1 cellular context compared by ENCODE assay signal in genomic region chr5:145946112-145946861, GRCh38.
TF ChIP-seq lines count a peak whose summit lies in the region.

No MANE protein-coding gene starts in this region.

TF ChIP-seq in K562, 482 proteins besides CTCF, POLR2A, EP300 and RAD21 (continued from another document):
- TF ChIP-seq DMBX1 (CRISPR knock-in tag; IDR thresholded peaks at IDR 0.05; ENCODE audit: borderline replicate concordance) (no peak), NCOA4 (IDR thresholded peaks at IDR 0.05; ENCODE audit: partially characterized antibody) (no peak), MNT (conservative IDR thresholded peaks at IDR 0.05) (no peak), PCBP2 (IDR thresholded peaks at IDR 0.05; ENCODE audit: low read depth, low read length, poor library complexity, severe bottlenecking) (no peak), CEBPB (tag; IDR thresholded peaks at IDR 0.05) (0 out of 2 replicates have a peak, but pooled peaks have one; percentile 21), CC2D1A (IDR thresholded peaks at IDR 0.05) (no peak), PURB (CRISPR knock-in tag; IDR thresholded peaks at IDR 0.05; ENCODE audit: low read depth) (no peak), HMGN3 (IDR thresholded peaks at IDR 0.05; ENCODE audit: borderline replicate concordance, extremely low read depth, insufficient read length, low read depth, low read length) (no peak), JUND (IDR thresholded peaks at IDR 0.05; ENCODE audit: borderline replicate concordance, low read depth, low read length) (peak; percentile 27; the same call in 1 of the 2 replicates), JUND (tag; IDR thresholded peaks at IDR 0.05; ENCODE audit: borderline replicate concordance, low read depth, low read length) (no peak), RAD51 (IDR thresholded peaks at IDR 0.05; ENCODE audit: borderline replicate concordance, low read depth) (no peak), FOXO4 (CRISPR knock-in tag; IDR thresholded peaks at IDR 0.05) (no peak), PKNOX1 (IDR thresholded peaks at IDR 0.05) (peak; percentile 65), LCOR (CRISPR knock-in tag; IDR thresholded peaks at IDR 0.05) (peak; percentile 48; the same call in 1 of the 2 replicates), L3MBTL2 (IDR thresholded peaks at IDR 0.05) (no peak), LEF1 (IDR thresholded peaks at IDR 0.05) (peak; percentile 93), ZNF584 (CRISPR knock-in tag; IDR thresholded peaks at IDR 0.05; ENCODE audit: low read depth) (0 out of 2 replicates have a peak, but pooled peaks have one; percentile 45), KLF16 (IDR thresholded peaks at IDR 0.05) (no peak), ATF3 (IDR thresholded peaks at IDR 0.05) (peak; percentile 79), ATF3 (CRISPR knock-in tag; conservative IDR thresholded peaks at IDR 0.05) (no peak), NBN (IDR thresholded peaks at IDR 0.05; ENCODE audit: low read depth) (no peak), HMBOX1 (IDR thresholded peaks at IDR 0.05) (peak; percentile 51; the same call in 1 of the 2 replicates), ZBTB8A (IDR thresholded peaks at IDR 0.05; ENCODE audit: partially characterized antibody) (no peak), ZNF518B (CRISPR knock-in tag; IDR thresholded peaks at IDR 0.05) (no peak), BMI1 (IDR thresholded peaks at IDR 0.05; ENCODE audit: low read length) (no peak), ZBTB49 (CRISPR knock-in tag; IDR thresholded peaks at IDR 0.05; ENCODE audit: borderline replicate concordance) (no peak), PTRF (tag; IDR thresholded peaks at IDR 0.05) (no peak), ATF4 (CRISPR knock-in tag; IDR thresholded peaks at IDR 0.05) (peak; percentile 50; the same call in 1 of the 2 replicates), CREB1 (IDR thresholded peaks at IDR 0.05) (no peak; the same call in 1 of the 2 replicates), CREB1 (CRISPR knock-in tag; IDR thresholded peaks at IDR 0.05) (peak; percentile 69), SIN3B (IDR thresholded peaks at IDR 0.05; ENCODE audit: low read depth) (no peak), MEF2A (IDR thresholded peaks at IDR 0.05; ENCODE audit: control insufficient read depth, low read depth, low read length) (no peak), TEAD4 (IDR thresholded peaks at IDR 0.05; ENCODE audit: low read length) (no peak), TEAD4 (CRISPR knock-in tag; IDR thresholded peaks at IDR 0.05; ENCODE audit: borderline replicate concordance) (no peak)
